1 cellular context compared by ENCODE assay signal in genomic region chr11:1837171-1838076, GRCh38.
TF ChIP-seq lines count a peak whose summit lies in the region.

No MANE protein-coding gene starts in this region.

TF ChIP-seq in HepG2, 621 proteins besides CTCF, POLR2A, EP300 and RAD21 (continues in another document):
- TF ChIP-seq RERE (CRISPR knock-in tag; IDR thresholded peaks at IDR 0.05; ENCODE audit: low read depth): no peak
- TF ChIP-seq CSRNP2 (CRISPR knock-in tag; conservative IDR thresholded peaks at IDR 0.05; ENCODE audit: low read depth): no peak
- TF ChIP-seq SIX4 (CRISPR knock-in tag; IDR thresholded peaks at IDR 0.05): no peak
- TF ChIP-seq ZNF687 (CRISPR knock-in tag; IDR thresholded peaks at IDR 0.05): peak; percentile 63
- TF ChIP-seq TOPORS (CRISPR knock-in tag; IDR thresholded peaks at IDR 0.05): no peak
- no peak for TF ChIP-seq ZNF512 (CRISPR knock-in tag; IDR thresholded peaks at IDR 0.05)
- no peak for TF ChIP-seq KMT2A (CRISPR knock-in tag; IDR thresholded peaks at IDR 0.05)
- no peak for TF ChIP-seq ZNF138 (CRISPR knock-in tag; IDR thresholded peaks at IDR 0.05; ENCODE audit: low read depth)
- no peak for TF ChIP-seq SKIL (CRISPR knock-in tag; IDR thresholded peaks at IDR 0.05; ENCODE audit: borderline replicate concordance)
- TF ChIP-seq ZNF788 (CRISPR knock-in tag; IDR thresholded peaks at IDR 0.05; ENCODE audit: borderline replicate concordance): no peak
- no peak for TF ChIP-seq ZNF660 (CRISPR knock-in tag; IDR thresholded peaks at IDR 0.05; ENCODE audit: borderline replicate concordance, low read depth)
- no peak for TF ChIP-seq ZNF264 (CRISPR knock-in tag; IDR thresholded peaks at IDR 0.05)
- no peak for TF ChIP-seq ZNF501 (CRISPR knock-in tag; IDR thresholded peaks at IDR 0.05)
- no peak for TF ChIP-seq PRDM10 (CRISPR knock-in tag; IDR thresholded peaks at IDR 0.05; ENCODE audit: low read depth)
- no peak for TF ChIP-seq CHD2 (IDR thresholded peaks at IDR 0.05; ENCODE audit: low read depth, low read length)
- no peak for TF ChIP-seq ZNF234 (CRISPR knock-in tag; conservative IDR thresholded peaks at IDR 0.05)
- TF ChIP-seq ZBTB43 (CRISPR knock-in tag; conservative IDR thresholded peaks at IDR 0.05): no peak
- no peak for TF ChIP-seq WIZ (CRISPR knock-in tag; IDR thresholded peaks at IDR 0.05)
- no peak for TF ChIP-seq ZFP82 (CRISPR knock-in tag; IDR thresholded peaks at IDR 0.05; ENCODE audit: borderline replicate concordance)
- no peak for TF ChIP-seq ATF2 (CRISPR knock-in tag; IDR thresholded peaks at IDR 0.05)
- 0 out of 2 replicates have a peak, but pooled peaks have one; percentile 26 for TF ChIP-seq IRF2 (CRISPR knock-in tag; IDR thresholded peaks at IDR 0.05)
- no peak for TF ChIP-seq GABPA (IDR thresholded peaks at IDR 0.05; ENCODE audit: low read depth, low read length)
- TF ChIP-seq GABPA (CRISPR knock-in tag; IDR thresholded peaks at IDR 0.05; ENCODE audit: low read depth): peak; percentile 57
- peak; percentile 36; the same call in 1 of the 2 replicates for TF ChIP-seq ZNF331 (CRISPR knock-in tag; IDR thresholded peaks at IDR 0.05)
- TF ChIP-seq SRSF4 (IDR thresholded peaks at IDR 0.05; ENCODE audit: low read depth, low read length, poor library complexity, severe bottlenecking): no peak
- no peak for TF ChIP-seq ZNF136 (CRISPR knock-in tag; IDR thresholded peaks at IDR 0.05; ENCODE audit: low read depth)
- TF ChIP-seq SCMH1 (CRISPR knock-in tag; IDR thresholded peaks at IDR 0.05; ENCODE audit: borderline replicate concordance): no peak
- TF ChIP-seq ZBTB33 (CRISPR knock-in tag; IDR thresholded peaks at IDR 0.05): peak; percentile 53; the same call in 1 of the 2 replicates
- TF ChIP-seq ZBTB38 (CRISPR knock-in tag; IDR thresholded peaks at IDR 0.05): 0 out of 2 replicates have a peak, but pooled peaks have one; percentile 8
- no peak for TF ChIP-seq DRAP1 (CRISPR knock-in tag; IDR thresholded peaks at IDR 0.05)
- no peak for TF ChIP-seq ZNF253 (CRISPR knock-in tag; IDR thresholded peaks at IDR 0.05; ENCODE audit: borderline replicate concordance)
